1 cellular context compared by ENCODE assay signal in the genomic region with DNA sequence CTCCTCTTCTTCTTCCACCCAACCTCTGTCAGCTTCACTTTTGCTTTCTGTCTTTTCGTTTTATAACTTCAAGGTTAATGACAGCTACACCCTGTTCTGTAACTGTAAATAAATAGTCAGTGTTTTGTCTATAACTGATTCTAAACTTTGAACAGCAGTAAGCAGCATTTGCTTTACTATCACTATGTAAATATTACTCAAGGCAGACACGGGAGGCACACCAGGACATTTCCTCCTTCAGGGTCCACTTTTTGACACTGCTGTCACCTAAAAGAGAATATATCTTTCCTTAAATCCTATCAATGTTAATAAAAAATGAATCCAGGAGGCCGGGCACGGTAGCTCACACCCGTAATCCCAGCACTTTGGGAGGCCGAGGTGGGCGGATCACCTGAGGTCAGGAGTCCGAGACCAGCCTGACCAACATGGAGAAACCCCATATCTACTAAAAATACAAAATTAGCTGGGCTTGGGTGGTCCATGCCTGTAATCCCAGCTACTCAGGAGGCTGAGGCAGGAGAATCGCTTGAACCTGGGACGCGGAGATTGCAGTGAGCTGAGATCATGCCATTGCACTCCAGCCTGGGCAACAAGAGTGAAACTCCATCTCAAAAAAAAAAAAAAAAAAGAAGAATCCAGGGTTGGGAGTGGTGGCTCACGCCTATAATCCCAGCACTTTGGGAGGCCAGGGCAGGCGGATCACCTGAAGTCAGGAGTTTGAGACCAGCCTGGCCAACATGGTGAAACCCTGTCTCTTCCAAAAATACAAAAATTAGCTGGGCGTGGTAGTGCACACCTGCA.
TF ChIP-seq lines count a peak whose summit lies in the region.

No MANE protein-coding gene starts in this region.

TF ChIP-seq in HepG2, 621 proteins besides CTCF, POLR2A, EP300 and RAD21 (continued from another document and continues in another):
- TF ChIP-seq, protein P1, sequence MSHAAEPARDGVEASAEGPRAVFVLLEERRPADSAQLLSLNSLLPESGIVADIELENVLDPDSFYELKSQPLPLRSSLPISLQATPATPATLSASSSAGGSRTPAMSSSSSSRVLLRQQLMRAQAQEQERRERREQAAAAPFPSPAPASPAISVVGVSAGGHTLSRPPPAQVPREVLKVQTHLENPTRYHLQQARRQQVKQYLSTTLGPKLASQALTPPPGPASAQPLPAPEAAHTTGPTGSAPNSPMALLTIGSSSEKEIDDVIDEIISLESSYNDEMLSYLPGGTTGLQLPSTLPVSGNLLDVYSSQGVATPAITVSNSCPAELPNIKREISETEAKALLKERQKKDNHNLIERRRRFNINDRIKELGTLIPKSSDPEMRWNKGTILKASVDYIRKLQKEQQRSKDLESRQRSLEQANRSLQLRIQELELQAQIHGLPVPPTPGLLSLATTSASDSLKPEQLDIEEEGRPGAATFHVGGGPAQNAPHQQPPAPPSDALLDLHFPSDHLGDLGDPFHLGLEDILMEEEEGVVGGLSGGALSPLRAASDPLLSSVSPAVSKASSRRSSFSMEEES (CRISPR knock-in tag; IDR thresholded peaks at IDR 0.05), result peak; percentile 74
- 0 out of 2 replicates have a peak, but pooled peaks have one; percentile 56 for TF ChIP-seq ZNF709 (CRISPR knock-in tag; IDR thresholded peaks at IDR 0.05)
- TF ChIP-seq DNMT3B (CRISPR knock-in tag; conservative IDR thresholded peaks at IDR 0.05), result 0 out of 2 replicates have a peak, but pooled peaks have one; percentile 69
- 0 out of 2 replicates have a peak, but pooled peaks have one; percentile 33 for TF ChIP-seq ZNF256 (CRISPR knock-in tag; conservative IDR thresholded peaks at IDR 0.05)
- peak; percentile 86 for TF ChIP-seq ISL2 (CRISPR knock-in tag; IDR thresholded peaks at IDR 0.05)
- peak; percentile 28; the same call in 1 of the 2 replicates for TF ChIP-seq SIN3A (IDR thresholded peaks at IDR 0.05; ENCODE audit: borderline replicate concordance, low read depth, low read length)
- TF ChIP-seq NCOA1 (CRISPR knock-in tag; IDR thresholded peaks at IDR 0.05), result 0 out of 2 replicates have a peak, but pooled peaks have one; percentile 83
- TF ChIP-seq ZBTB39 (CRISPR knock-in tag; IDR thresholded peaks at IDR 0.05), result peak; percentile 97
- TF ChIP-seq TBL1XR1 (IDR thresholded peaks at IDR 0.05; ENCODE audit: borderline replicate concordance, low read length, partially characterized antibody), result peak; percentile 88
- peak; percentile 97 for TF ChIP-seq ARID3A (IDR thresholded peaks at IDR 0.05; ENCODE audit: low read depth, low read length)
- TF ChIP-seq ZBTB42 (CRISPR knock-in tag; IDR thresholded peaks at IDR 0.05), result peak; percentile 55; the same call in 1 of the 2 replicates
- peak; percentile 63; the same call in 1 of the 3 replicates for TF ChIP-seq MXI1 (IDR thresholded peaks at IDR 0.05; ENCODE audit: borderline replicate concordance, low read depth, low read length)
- TF ChIP-seq MAFF (IDR thresholded peaks at IDR 0.05; ENCODE audit: low read depth, low read length), result peak; percentile 45; the same call in 1 of the 2 replicates
- 0 out of 2 replicates have a peak, but pooled peaks have one; percentile 45 for TF ChIP-seq ZNF891 (CRISPR knock-in tag; IDR thresholded peaks at IDR 0.05)
- TF ChIP-seq AHDC1 (CRISPR knock-in tag; IDR thresholded peaks at IDR 0.05; ENCODE audit: borderline replicate concordance), result peak; percentile 95; the same call in 1 of the 2 replicates
- TF ChIP-seq, protein P2, sequence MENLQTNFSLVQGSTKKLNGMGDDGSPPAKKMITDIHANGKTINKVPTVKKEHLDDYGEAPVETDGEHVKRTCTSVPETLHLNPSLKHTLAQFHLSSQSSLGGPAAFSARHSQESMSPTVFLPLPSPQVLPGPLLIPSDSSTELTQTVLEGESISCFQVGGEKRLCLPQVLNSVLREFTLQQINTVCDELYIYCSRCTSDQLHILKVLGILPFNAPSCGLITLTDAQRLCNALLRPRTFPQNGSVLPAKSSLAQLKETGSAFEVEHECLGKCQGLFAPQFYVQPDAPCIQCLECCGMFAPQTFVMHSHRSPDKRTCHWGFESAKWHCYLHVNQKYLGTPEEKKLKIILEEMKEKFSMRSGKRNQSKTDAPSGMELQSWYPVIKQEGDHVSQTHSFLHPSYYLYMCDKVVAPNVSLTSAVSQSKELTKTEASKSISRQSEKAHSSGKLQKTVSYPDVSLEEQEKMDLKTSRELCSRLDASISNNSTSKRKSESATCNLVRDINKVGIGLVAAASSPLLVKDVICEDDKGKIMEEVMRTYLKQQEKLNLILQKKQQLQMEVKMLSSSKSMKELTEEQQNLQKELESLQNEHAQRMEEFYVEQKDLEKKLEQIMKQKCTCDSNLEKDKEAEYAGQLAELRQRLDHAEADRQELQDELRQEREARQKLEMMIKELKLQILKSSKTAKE (CRISPR knock-in tag; IDR thresholded peaks at IDR 0.05; ENCODE audit: borderline replicate concordance), result peak; percentile 90
- TF ChIP-seq FOXJ3 (CRISPR knock-in tag; IDR thresholded peaks at IDR 0.05; ENCODE audit: borderline replicate concordance), result peak; percentile 95; the same call in 1 of the 2 replicates
- 0 out of 2 replicates have a peak, but pooled peaks have one; percentile 54 for TF ChIP-seq ZNF101 (CRISPR knock-in tag; IDR thresholded peaks at IDR 0.05; ENCODE audit: borderline replicate concordance, low read depth)
- TF ChIP-seq ZNF460 (CRISPR knock-in tag; IDR thresholded peaks at IDR 0.05; ENCODE audit: borderline replicate concordance), result peak; percentile 89
- TF ChIP-seq, protein P3, sequence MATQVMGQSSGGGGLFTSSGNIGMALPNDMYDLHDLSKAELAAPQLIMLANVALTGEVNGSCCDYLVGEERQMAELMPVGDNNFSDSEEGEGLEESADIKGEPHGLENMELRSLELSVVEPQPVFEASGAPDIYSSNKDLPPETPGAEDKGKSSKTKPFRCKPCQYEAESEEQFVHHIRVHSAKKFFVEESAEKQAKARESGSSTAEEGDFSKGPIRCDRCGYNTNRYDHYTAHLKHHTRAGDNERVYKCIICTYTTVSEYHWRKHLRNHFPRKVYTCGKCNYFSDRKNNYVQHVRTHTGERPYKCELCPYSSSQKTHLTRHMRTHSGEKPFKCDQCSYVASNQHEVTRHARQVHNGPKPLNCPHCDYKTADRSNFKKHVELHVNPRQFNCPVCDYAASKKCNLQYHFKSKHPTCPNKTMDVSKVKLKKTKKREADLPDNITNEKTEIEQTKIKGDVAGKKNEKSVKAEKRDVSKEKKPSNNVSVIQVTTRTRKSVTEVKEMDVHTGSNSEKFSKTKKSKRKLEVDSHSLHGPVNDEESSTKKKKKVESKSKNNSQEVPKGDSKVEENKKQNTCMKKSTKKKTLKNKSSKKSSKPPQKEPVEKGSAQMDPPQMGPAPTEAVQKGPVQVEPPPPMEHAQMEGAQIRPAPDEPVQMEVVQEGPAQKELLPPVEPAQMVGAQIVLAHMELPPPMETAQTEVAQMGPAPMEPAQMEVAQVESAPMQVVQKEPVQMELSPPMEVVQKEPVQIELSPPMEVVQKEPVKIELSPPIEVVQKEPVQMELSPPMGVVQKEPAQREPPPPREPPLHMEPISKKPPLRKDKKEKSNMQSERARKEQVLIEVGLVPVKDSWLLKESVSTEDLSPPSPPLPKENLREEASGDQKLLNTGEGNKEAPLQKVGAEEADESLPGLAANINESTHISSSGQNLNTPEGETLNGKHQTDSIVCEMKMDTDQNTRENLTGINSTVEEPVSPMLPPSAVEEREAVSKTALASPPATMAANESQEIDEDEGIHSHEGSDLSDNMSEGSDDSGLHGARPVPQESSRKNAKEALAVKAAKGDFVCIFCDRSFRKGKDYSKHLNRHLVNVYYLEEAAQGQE (IDR thresholded peaks at IDR 0.05; ENCODE audit: borderline replicate concordance in 1 of 2, low read depth in 1 of 2, low read length in 2 of 2), result peak in 1 of 2 experiments; percentile 56; a peak in 1 of 4 replicates
- TF ChIP-seq, protein P4, sequence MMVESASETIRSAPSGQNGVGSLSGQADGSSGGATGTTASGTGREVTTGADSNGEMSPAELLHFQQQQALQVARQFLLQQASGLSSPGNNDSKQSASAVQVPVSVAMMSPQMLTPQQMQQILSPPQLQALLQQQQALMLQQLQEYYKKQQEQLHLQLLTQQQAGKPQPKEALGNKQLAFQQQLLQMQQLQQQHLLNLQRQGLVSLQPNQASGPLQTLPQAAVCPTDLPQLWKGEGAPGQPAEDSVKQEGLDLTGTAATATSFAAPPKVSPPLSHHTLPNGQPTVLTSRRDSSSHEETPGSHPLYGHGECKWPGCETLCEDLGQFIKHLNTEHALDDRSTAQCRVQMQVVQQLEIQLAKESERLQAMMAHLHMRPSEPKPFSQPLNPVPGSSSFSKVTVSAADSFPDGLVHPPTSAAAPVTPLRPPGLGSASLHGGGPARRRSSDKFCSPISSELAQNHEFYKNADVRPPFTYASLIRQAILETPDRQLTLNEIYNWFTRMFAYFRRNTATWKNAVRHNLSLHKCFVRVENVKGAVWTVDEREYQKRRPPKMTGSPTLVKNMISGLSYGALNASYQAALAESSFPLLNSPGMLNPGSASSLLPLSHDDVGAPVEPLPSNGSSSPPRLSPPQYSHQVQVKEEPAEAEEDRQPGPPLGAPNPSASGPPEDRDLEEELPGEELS (CRISPR knock-in tag; IDR thresholded peaks at IDR 0.05), result peak; percentile 98
- TF ChIP-seq MIER3 (CRISPR knock-in tag; IDR thresholded peaks at IDR 0.05; ENCODE audit: borderline replicate concordance), result peak; percentile 95
- TF ChIP-seq KDM6A (CRISPR knock-in tag; IDR thresholded peaks at IDR 0.05; ENCODE audit: low read depth), result peak; percentile 99
- TF ChIP-seq FOXK1 (CRISPR knock-in tag; IDR thresholded peaks at IDR 0.05; ENCODE audit: borderline replicate concordance, low read depth), result peak; percentile 87
- peak; percentile 57; the same call in 1 of the 2 replicates for TF ChIP-seq ZNF317 (CRISPR knock-in tag; IDR thresholded peaks at IDR 0.05)
- peak; percentile 73; the same call in 1 of the 2 replicates for TF ChIP-seq ZMYM2 (CRISPR knock-in tag; IDR thresholded peaks at IDR 0.05)
